In genomic region chr20:19735446-19735845, GRCh38 we compare ENCODE assay signal across 8 cellular contexts. TPM values are rescaled to one million over a fixed set of nuclear protein-coding genes. Genes with fewer than 3 reads are reported as not detected.
DNase-seq lines count a peak whose midpoint lies in the region; ATAC-seq and TF ChIP-seq lines count a peak whose summit lies in the region.

No MANE protein-coding gene starts in this region.

- H3K4me1 ChIP-seq in smooth muscle cell (ENCODE audit: low read depth) = no peaks in the 10 kb centered on the region

- no peaks in the 10 kb centered on the region for H3K9me3 ChIP-seq in smooth muscle cell (replicated peaks; ENCODE audit: low read depth)

- H3K4me3 ChIP-seq in smooth muscle cell = no peak overlapping the region

- DNase-seq in NCI-H2107 treated with DMSO at 0.1 percent for 48 hours (lab: John Stamatoyannopoulos, UW; ENCODE audit: unreplicated experiment) (peak; percentile 56), NCI-H2107 (lab: John Stamatoyannopoulos, UW) (no peak), NCI-H146 treated with DMSO at 0.1 percent for 48 hours (lab: John Stamatoyannopoulos, UW; ENCODE audit: unreplicated experiment) (peak; percentile 42), iris pigment epithelial cell (ENCODE audit: low read depth) (peak; percentile 82), smooth muscle cell (lab: John Stamatoyannopoulos, UW; ENCODE audit: unreplicated experiment) (no peak)

- H3K4me3 Mint-ChIP-seq in brain = peak overlapping the region in 3 of 5 experiments; percentile 22 to 61 (median 28)

- ATAC-seq in HG03565 (IDR thresholded peaks at IDR 0.05; ENCODE audit: unreplicated experiment) (no peak), GM21381 (IDR thresholded peaks at IDR 0.05; ENCODE audit: unreplicated experiment) (no peak)

- 19% methylated on average over 6 of the region's 6 CpGs for WGBS in smooth muscle cell (ENCODE audit: low lambda C conversion rate)

- peaks cover 41% of the 10 kb centered on the region for H3K4me1 Mint-ChIP-seq in brain

- peak overlapping the region; percentile 76 to 88 (median 87) for H3K27ac Mint-ChIP-seq in brain

- no peaks in the 10 kb centered on the region for H3K9me3 Mint-ChIP-seq in brain

- TF ChIP-seq CTCF in brain (conservative IDR thresholded peaks at IDR 0.05) (no peak), smooth muscle cell (IDR thresholded peaks at IDR 0.05; ENCODE audit: borderline replicate concordance, insufficient read depth, poor library complexity, severe bottlenecking) (no peak)

- H3K4me2 ChIP-seq in smooth muscle cell = peak overlapping the region; percentile 75

- no peaks in the 10 kb centered on the region for H3F3A ChIP-seq in smooth muscle cell (ENCODE audit: low read depth)

- peak overlapping the region; percentile 75 for H3K27ac ChIP-seq in smooth muscle cell (ENCODE audit: low read depth)

- H4K20me1 ChIP-seq in smooth muscle cell (ENCODE audit: low read depth) = no peaks in the 10 kb centered on the region

- no peaks in the 10 kb centered on the region for H3K36me3 Mint-ChIP-seq in brain

- no peaks in the 10 kb centered on the region for H3K27me3 Mint-ChIP-seq in brain

- no peaks in the 10 kb centered on the region for H3K36me3 ChIP-seq in smooth muscle cell (ENCODE audit: low read depth)

- peak overlapping the region; percentile 40 for H3K9ac ChIP-seq in smooth muscle cell (ENCODE audit: low read depth)

- no peaks in the 10 kb centered on the region for H3K79me2 ChIP-seq in smooth muscle cell (ENCODE audit: low read depth)

- H3K27me3 ChIP-seq in smooth muscle cell (ENCODE audit: low read depth) = no peaks in the 10 kb centered on the region

- peak overlapping the region; percentile 63 for H2AFZ ChIP-seq in smooth muscle cell (ENCODE audit: low read depth)

RNA-seq across cellular contexts. Expression of gene RIN2, which starts 22.6 kb away (rescaled TPM):
- 13.4 TPM for polyA plus RNA-seq in brain (ENCODE audit: insufficient read depth, low read depth, low replicate concordance)
- 26.9 and 29.5 TPM in 2 replicates for total RNA-seq in smooth muscle cell
- 16.0 TPM in 2 replicates for polyA plus RNA-seq in smooth muscle cell

Comparison
In these comparisons a context has a peak if more than half of its experiments do, and no peak if none do; other contexts are left out.
1. DNase-seq: peak in NCI-H2107 treated with DMSO at 0.1 percent for 48 hours (single experiment), NCI-H146 treated with DMSO at 0.1 percent for 48 hours (single experiment) and iris pigment epithelial cell (single experiment); none in NCI-H2107 (single experiment) and smooth muscle cell (single experiment).